Comparison of ENCODE assay signal across 11 cellular contexts in genomic region chr1:9826087-9826486, GRCh38. TPM values are rescaled to one million over a fixed set of nuclear protein-coding genes. Genes with fewer than 3 reads are reported as not detected.
DNase-seq lines count a peak whose midpoint lies in the region; ATAC-seq and TF ChIP-seq lines count a peak whose summit lies in the region.
"Had no signal": no experiment of that assay in that cellular context is flagged by ENCODE, and none has a peak within 500 bp of the region (broad histone marks: within the 10 kb centered on the region; RNA-seq: fewer than 3 reads in every experiment).

No MANE protein-coding gene starts in this region.

- no peak for DNase-seq in right atrium auricular region (ENCODE audit: low spot score)
- no peak for DNase-seq in right cardiac atrium
- DNase-seq in coronary artery (ENCODE audit: low spot score), result no peak
- DNase-seq in osteoblast (ENCODE audit: insufficient read length, low spot score, missing footprints), result peak; percentile 25
- DNase-seq in NOMO-1 treated with dmso at 0.1 percent for 144 hours (lab: John Stamatoyannopoulos, UW; ENCODE audit: unreplicated experiment), result no peak
- no peak for DNase-seq in stimulated activated CD4-positive, alpha-beta T cell treated with anti-CD3 and anti-CD28 coated beads, Interleukin-4, amount 100 ng/mL, for 4 hours
- no peak for DNase-seq in NCI-H2107 (lab: John Stamatoyannopoulos, UW)
- DNase-seq: glutamatergic neuron had no signal

- H3K27me3 ChIP-seq in right atrium auricular region (no peaks in the 10 kb centered on the region), right cardiac atrium (ENCODE audit: control insufficient read depth, insufficient read depth) (no peaks in the 10 kb centered on the region), osteoblast (ENCODE audit: insufficient read depth, low read length) (no peaks in the 10 kb centered on the region)

- H3K9me3 ChIP-seq in right atrium auricular region, result no peaks in the 10 kb centered on the region
- no peaks in the 10 kb centered on the region for H3K9me3 ChIP-seq in right cardiac atrium (ENCODE audit: control insufficient read depth, low read length)
- no peaks in the 10 kb centered on the region for H3K9me3 ChIP-seq in osteoblast (ENCODE audit: low read depth, low read length)

- 87% methylated on average over 3 of the region's 3 CpGs for WGBS in right cardiac atrium

- intact Hi-C loops in right cardiac atrium (cut with DNase I), result no loop called here

- ATAC-seq in right cardiac atrium, result no peak
- ATAC-seq in HG03175 (IDR thresholded peaks at IDR 0.05; ENCODE audit: unreplicated experiment), result no peak

- peak overlapping the region; percentile 92 to 97 for H3K27ac ChIP-seq in right atrium auricular region
- H3K27ac ChIP-seq in right cardiac atrium (ENCODE audit: low read length), result no peak overlapping the region
- H3K27ac ChIP-seq in coronary artery, result peak overlapping the region; percentile 86 to 93
- no peak overlapping the region for H3K27ac ChIP-seq in osteoblast (ENCODE audit: low read depth, low read length)
- H3K27ac ChIP-seq: KMS-11 had no signal

- no peak overlapping the region for H2AFZ ChIP-seq in osteoblast (ENCODE audit: low read length)

- TF ChIP-seq CTCF in right atrium auricular region (IDR thresholded peaks at IDR 0.05) (no peak), coronary artery (IDR thresholded peaks at IDR 0.05) (no peak), osteoblast (IDR thresholded peaks at IDR 0.05; ENCODE audit: extremely low read depth, low read depth, low read length) (no peak)

- H3K4me3 ChIP-seq in right atrium auricular region (no peak overlapping the region), right cardiac atrium (ENCODE audit: low read length) (no peak overlapping the region), coronary artery (peak overlapping the region; percentile 35), osteoblast (ENCODE audit: insufficient read depth, low read length) (no peak overlapping the region)
- H3K4me3 ChIP-seq: lung had no signal

- H3K36me3 ChIP-seq in right atrium auricular region (no peaks in the 10 kb centered on the region), osteoblast (ENCODE audit: insufficient read depth, low read length) (no peaks in the 10 kb centered on the region)

- peaks cover 21% of the 10 kb centered on the region for H3K79me2 ChIP-seq in osteoblast (ENCODE audit: insufficient read depth, low read length)

- H3K4me2 ChIP-seq in osteoblast (ENCODE audit: insufficient read depth, low read length), result peak overlapping the region; percentile 90
- H3K4me2 ChIP-seq: KMS-11 had no signal

- H4K20me1 ChIP-seq in osteoblast (ENCODE audit: insufficient read depth, low read length), result peaks cover 14% of the 10 kb centered on the region

- peaks cover 0 to 38% of the 10 kb centered on the region in 2 donors for H3K4me1 ChIP-seq in right atrium auricular region
- H3K4me1 ChIP-seq in right cardiac atrium (ENCODE audit: control insufficient read depth, insufficient read depth, low read length), result peaks cover 8% of the 10 kb centered on the region
- H3K4me1 ChIP-seq in osteoblast (ENCODE audit: insufficient read depth, low read length), result peaks cover 22% of the 10 kb centered on the region

RNA-seq across cellular contexts. Expression of gene CLSTN1, which starts 2.3 kb away (rescaled TPM):
- total RNA-seq in right atrium auricular region (10 to 100 TPM; 47.5 to 54.0 TPM), right cardiac atrium (10 to 100 TPM; 67.1 to 72.1 (median 70.0) TPM), osteoblast (110 and 140 TPM in 2 replicates)
- 51.4 TPM for polyA plus RNA-seq in right cardiac atrium

Comparison
In these comparisons a context has a peak if more than half of its experiments do, and no peak if none do; other contexts are left out.
1. H3K27ac ChIP-seq: peak in right atrium auricular region (2 of 2) and coronary artery (2 of 2); none in right cardiac atrium (single experiment) and osteoblast (single experiment).